17 cellular contexts compared by ENCODE assay signal in the genomic region with DNA sequence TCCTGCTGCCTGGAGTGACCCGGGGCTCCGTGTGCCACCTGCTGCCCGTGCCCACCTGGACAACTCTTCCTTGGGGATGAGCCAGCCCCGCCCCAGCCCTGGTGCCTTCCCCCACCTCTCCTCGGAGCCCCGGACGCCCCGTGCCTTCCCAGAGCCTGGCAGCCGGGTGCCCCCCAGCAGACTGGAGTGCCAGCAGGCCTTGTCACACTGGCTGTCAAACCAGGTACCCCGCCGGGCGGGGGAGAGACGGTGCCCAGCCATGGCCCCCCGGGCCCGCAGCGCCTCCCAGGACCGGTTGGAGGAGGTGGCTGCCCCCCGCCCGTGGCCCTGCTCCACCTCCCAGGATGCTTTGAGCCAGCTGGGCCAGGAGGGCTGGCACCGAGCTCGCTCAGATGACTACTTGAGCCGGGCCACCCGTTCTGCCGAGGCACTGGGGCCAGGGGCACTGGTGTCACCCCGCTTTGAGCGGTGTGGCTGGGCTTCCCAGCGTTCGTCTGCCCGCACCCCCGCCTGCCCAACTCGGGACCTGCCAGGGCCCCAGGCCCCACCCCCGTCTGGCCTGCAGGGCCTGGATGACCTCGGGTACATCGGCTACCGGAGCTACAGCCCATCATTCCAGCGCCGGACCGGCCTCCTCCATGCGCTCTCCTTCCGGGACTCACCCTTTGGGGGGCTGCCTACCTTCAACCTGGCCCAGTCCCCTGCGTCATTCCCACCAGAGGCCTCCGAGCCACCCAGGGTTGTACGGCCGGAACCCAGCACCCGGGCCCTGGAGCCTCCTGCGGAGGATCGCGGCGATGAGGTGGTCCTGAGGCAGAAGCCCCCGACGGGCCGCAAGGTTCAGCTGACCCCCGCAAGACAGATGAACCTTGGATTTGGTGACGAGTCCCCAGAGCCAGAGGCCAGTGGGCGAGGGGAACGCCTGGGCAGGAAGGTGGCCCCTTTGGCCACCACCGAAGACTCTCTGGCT. TPM values are rescaled to one million over a fixed set of nuclear protein-coding genes. Genes with fewer than 3 reads are reported as not detected.
DNase-seq lines count a peak whose midpoint lies in the region; ATAC-seq and TF ChIP-seq lines count a peak whose summit lies in the region.
"Had no signal": no experiment of that assay in that cellular context is flagged by ENCODE, and none has a peak within 500 bp of the region (broad histone marks: within the 10 kb centered on the region; RNA-seq: fewer than 3 reads in every experiment).

No MANE protein-coding gene starts in this region.

- H3K9me3 ChIP-seq in heart left ventricle (no peaks in the 10 kb centered on the region), esophagus squamous epithelium (no peaks in the 10 kb centered on the region), psoas muscle (no peaks in the 10 kb centered on the region), vagina (no peaks in the 10 kb centered on the region), mucosa of descending colon (no peaks in the 10 kb centered on the region)

- no peak for ATAC-seq in heart left ventricle
- ATAC-seq in psoas muscle = no peak
- no peak for ATAC-seq in mucosa of descending colon
- ATAC-seq: activated CD4-positive, alpha-beta T cell treated with anti-CD3 and anti-CD28 coated beads for 36 hours; activated T-cell treated with anti-CD3 and anti-CD28 coated beads, Interleukin-2, amount 50 U/mL, for 4 hours; left lobe of liver had no signal

- no peak for TF ChIP-seq CTCF in heart left ventricle (IDR thresholded peaks at IDR 0.05)
- no peak for TF ChIP-seq CTCF in esophagus squamous epithelium (IDR thresholded peaks at IDR 0.05)
- no peak for TF ChIP-seq CTCF in psoas muscle (IDR thresholded peaks at IDR 0.05)
- TF ChIP-seq CTCF in vagina (IDR thresholded peaks at IDR 0.05) = no peak
- no peak for TF ChIP-seq CTCF in mucosa of descending colon (IDR thresholded peaks at IDR 0.05)

- peak overlapping the region in 5 of 12 donors; percentile 45 to 63 (median 55) for H3K4me3 ChIP-seq in heart left ventricle
- H3K4me3 ChIP-seq in esophagus squamous epithelium = peak overlapping the region in 3 of 4 donors; percentile 43 to 68 (median 49)
- peak overlapping the region; percentile 60 for H3K4me3 ChIP-seq in psoas muscle
- peak overlapping the region; percentile 53 to 73 for H3K4me3 ChIP-seq in vagina
- H3K4me3 ChIP-seq in mucosa of descending colon = no peak overlapping the region

- H3K27me3 ChIP-seq in heart left ventricle (no peaks in the 10 kb centered on the region), esophagus squamous epithelium (no peaks in the 10 kb centered on the region), psoas muscle (ENCODE audit: insufficient read depth in 3 of 3, low read length in 2 of 3) (no peaks in the 10 kb centered on the region), vagina (no peaks in the 10 kb centered on the region)

- peak overlapping the region in 11 of 12 donors; percentile 87 to 99 (median 95) for H3K27ac ChIP-seq in heart left ventricle
- H3K27ac ChIP-seq in esophagus squamous epithelium = peak overlapping the region; percentile 84 to 98 (median 92)
- peak overlapping the region; percentile 91 for H3K27ac ChIP-seq in psoas muscle
- H3K27ac ChIP-seq in vagina = peak overlapping the region; percentile 97

- intact Hi-C loops in heart left ventricle (cut with DNase I) = loop anchor here in 3 of 10 donors (2.0 to 10.0 kb wide), 4 partner anchors 16 to 268 kb away; a partner anchor contains a TSS
- intact Hi-C loops in cardiac septum (cut with DNase I) = loop anchor here (2.0 kb wide), 1 partner anchor 16 kb away; no protein-coding TSS in a partner anchor
- intact Hi-C loops in esophagus squamous epithelium (cut with DNase I) = no loop called here
- intact Hi-C loops in psoas muscle (cut with DNase I) = loop anchor here in 1 of 2 donors (5.0 kb wide), 1 partner anchor 39 kb away; a partner anchor contains a TSS
- intact Hi-C loops in vagina (cut with DNase I) = no loop called here
- intact Hi-C loops in mucosa of descending colon (cut with DNase I, micrococcal nuclease) = no loop called here

- H3K4me1 ChIP-seq in heart left ventricle = peaks cover 5 to 80% (median 51%) of the 10 kb centered on the region in 12 donors
- H3K4me1 ChIP-seq in esophagus squamous epithelium = peaks cover 38 to 94% (median 64%) of the 10 kb centered on the region in 3 donors
- H3K4me1 ChIP-seq in psoas muscle = peaks cover 45% of the 10 kb centered on the region
- H3K4me1 ChIP-seq in vagina = peaks cover 80% of the 10 kb centered on the region
- H3K4me1 ChIP-seq in mucosa of descending colon (ENCODE audit: low read depth) = no peaks in the 10 kb centered on the region

- TF ChIP-seq POLR2A in heart left ventricle (IDR thresholded peaks at IDR 0.05) = no peak
- no peak for TF ChIP-seq POLR2A in esophagus squamous epithelium (IDR thresholded peaks at IDR 0.05)
- no peak for TF ChIP-seq POLR2A in vagina (IDR thresholded peaks at IDR 0.05)

- peaks cover 0 to 77% (median 55%) of the 10 kb centered on the region in 9 donors for H3K36me3 ChIP-seq in heart left ventricle
- peaks cover 18 to 88% (median 21%) of the 10 kb centered on the region in 3 donors for H3K36me3 ChIP-seq in esophagus squamous epithelium
- peaks cover 0 to 70% of the 10 kb centered on the region in 2 donors for H3K36me3 ChIP-seq in psoas muscle (ENCODE audit: insufficient read depth in 1 of 2, low read depth in 1 of 2)
- H3K36me3 ChIP-seq in vagina = peaks cover 0 to 29% of the 10 kb centered on the region in 2 donors
- H3K36me3 ChIP-seq in mucosa of descending colon (ENCODE audit: low read depth) = no peaks in the 10 kb centered on the region

- WGBS in heart left ventricle, 4 donors = 70 to 82% (median 71%) methylated on average over 35 to 57 of the region's 57 CpGs
- WGBS in esophagus squamous epithelium, 2 donors = 83 to 92% methylated on average over 2 to 17 of the region's 57 CpGs
- WGBS in psoas muscle, 3 donors = 72 to 84% (median 72%) methylated on average over 45 to 57 of the region's 57 CpGs

- DNase-seq in heart left ventricle = peak in 3 of 5 donors; percentile 53 to 68 (median 53)
- no peak for DNase-seq in cardiac septum (ENCODE audit: low spot score)
- DNase-seq in esophagus squamous epithelium (lab: John Stamatoyannopoulos, UW) = no peak
- DNase-seq in psoas muscle = peak in 1 of 2 donors; percentile 63
- no peak for DNase-seq in vagina (ENCODE audit: extremely low spot score in 2 of 2)
- no peak for DNase-seq in NCI-H2029 (lab: John Stamatoyannopoulos, UW)
- no peak for DNase-seq in kidney glomerular epithelial cell (lab: John Stamatoyannopoulos, UW)
- no peak for DNase-seq in mucosa of descending colon
- DNase-seq: 8988T; activated CD4-positive, alpha-beta T cell treated with anti-CD3 and anti-CD28 coated beads for 36 hours; activated T-cell treated with anti-CD3 and anti-CD28 coated beads, Interleukin-2, amount 50 U/mL, for 4 hours; COR-L47; effector memory CD4-positive, alpha-beta T cell; NCI-H446; OCI-M1; stimulated activated CD4-positive, alpha-beta T cell treated with anti-CD3 and anti-CD28 coated beads, Interleukin-1b, Interleukin-23, amount 100 ng/mL, for 48 hours had no signal

RNA-seq across cellular contexts. Expression of a gene that starts 38.4 kb away (rescaled TPM):
- total RNA-seq in heart left ventricle (10 to 100 TPM; 28.0 to 72.3 (median 66.3) TPM), cardiac septum (96.8 TPM), esophagus squamous epithelium (100 to 1,000 TPM in 2 of 4 donors, 10 to 100 TPM in 2; 75.3 to 180 (median 102) TPM), psoas muscle (10 to 100 TPM; 23.6 to 35.8 (median 23.7) TPM), vagina (70.2 TPM), mucosa of descending colon (10 to 100 TPM in 2 of 3 donors, 1 to 10 TPM in 1; 6.1 to 44.6 (median 12.6) TPM)
- polyA plus RNA-seq in heart left ventricle (10 to 100 TPM; 34.4 to 73.1 TPM), psoas muscle (10 to 100 TPM in 1 of 3 donors, 1 to 10 TPM in 2; 7.6 to 11.8 (median 9.6) TPM)

Comparison
In these comparisons a context has a peak if more than half of its experiments do, and no peak if none do; other contexts are left out.
1. DNase-seq: peak in heart left ventricle (3 of 5); none in cardiac septum (single experiment), esophagus squamous epithelium (single experiment), vagina (0 of 2), NCI-H2029 (single experiment), kidney glomerular epithelial cell (single experiment) and mucosa of descending colon (0 of 3).
2. Peak in every context shown above with its lines, with median percentiles within 50 percentile points of each other: H3K27ac ChIP-seq.